In genomic region chr4:164383187-164384181, GRCh38 we compare ENCODE assay signal across 9 cellular contexts.
DNase-seq lines count a peak whose midpoint lies in the region; ATAC-seq and TF ChIP-seq lines count a peak whose summit lies in the region.
"Had no signal": no experiment of that assay in that cellular context is flagged by ENCODE, and none has a peak within 500 bp of the region (broad histone marks: within the 10 kb centered on the region; RNA-seq: fewer than 3 reads in every experiment).

No MANE protein-coding gene starts in this region.

- DNase-seq in RWPE1 (ENCODE audit: low spot score) (peak; percentile 8), pons (ENCODE audit: low spot score) (peak; percentile 98), UCSD-AML1 (lab: John Stamatoyannopoulos, UW; ENCODE audit: unreplicated experiment) (no peak), germinal center (ENCODE audit: low spot score) (no peak)
- DNase-seq in activated CD4-positive, CD25-positive, alpha-beta regulatory T cell (lab: John Stamatoyannopoulos, UW): no peak
- DNase-seq: activated T-cell treated with anti-CD3 and anti-CD28 coated beads, Interleukin-2, amount 50 U/mL, for 4 hours had no signal

- peaks cover 0 to 17% (median 0%) of the 10 kb centered on the region in 3 donors for H3K4me1 ChIP-seq in gastroesophageal sphincter

- H3K27ac ChIP-seq in RWPE1 (no peak overlapping the region), gastroesophageal sphincter (peak overlapping the region in 1 of 4 donors; percentile 22)

- no peaks in the 10 kb centered on the region for H3K36me3 ChIP-seq in gastroesophageal sphincter

- TF ChIP-seq EP300 in gastroesophageal sphincter (IDR thresholded peaks at IDR 0.05): no peak

- peak; percentile 40 for TF ChIP-seq CTCF in RWPE1 (conservative IDR thresholded peaks at IDR 0.05; ENCODE audit: low read depth)
- no peak for TF ChIP-seq CTCF in gastroesophageal sphincter (IDR thresholded peaks at IDR 0.05)

- CTCF ChIA-PET in RWPE1 (lab: Yijun Ruan, JAX): interaction anchor here (0.6 to 1.3 kb wide), 3 partner anchors 348 to 556 kb away, joined by 3 to 7 read pairs (median 6); no protein-coding TSS in a partner anchor

- H3K9me3 ChIP-seq in gastroesophageal sphincter: no peaks in the 10 kb centered on the region

- peaks cover 36% of the 10 kb centered on the region for H3K27me3 ChIP-seq in gastroesophageal sphincter

- POLR2A ChIA-PET in RWPE1 (lab: Yijun Ruan, JAX; ENCODE audit: low non-redundant PET): no interaction called here

- H3K4me3 ChIP-seq in gastroesophageal sphincter: peak overlapping the region in 1 of 2 donors; percentile 46

- WGBS in gastroesophageal sphincter (ENCODE audit: low coverage in 1 of 2), 2 donors: 0% methylated on average over 4 to 11 of the region's 76 CpGs

- TF ChIP-seq POLR2A in gastroesophageal sphincter (IDR thresholded peaks at IDR 0.05): no peak

- ATAC-seq in GM18498 (IDR thresholded peaks at IDR 0.05; ENCODE audit: unreplicated experiment) (peak; percentile 53), gastroesophageal sphincter (peak; percentile 58), HG03175 (IDR thresholded peaks at IDR 0.05; ENCODE audit: unreplicated experiment) (no peak)

Comparison
In these comparisons a context has a peak if more than half of its experiments do, and no peak if none do; other contexts are left out.
1. DNase-seq: peak in RWPE1 (single experiment) and pons (single experiment); none in UCSD-AML1 (single experiment), activated CD4-positive, CD25-positive, alpha-beta regulatory T cell (0 of 4) and germinal center (single experiment).